In genomic region chr6:75201901-75202672, GRCh38 we compare ENCODE assay signal across 11 cellular contexts. TPM values are rescaled to one million over a fixed set of nuclear protein-coding genes. Genes with fewer than 3 reads are reported as not detected.
DNase-seq lines count a peak whose midpoint lies in the region; ATAC-seq, FAIRE-seq and TF ChIP-seq lines count a peak whose summit lies in the region.
"Had no signal": no experiment of that assay in that cellular context is flagged by ENCODE, and none has a peak within 500 bp of the region (broad histone marks: within the 10 kb centered on the region; RNA-seq: fewer than 3 reads in every experiment).

No MANE protein-coding gene starts in this region.

- no peaks in the 10 kb centered on the region for H3K27me3 ChIP-seq in ascending aorta
- no peaks in the 10 kb centered on the region for H3K27me3 ChIP-seq in keratinocyte (ENCODE audit: control insufficient read depth, extremely low read depth, insufficient read depth, low read length)
- H3K27me3 ChIP-seq in thoracic aorta (replicated peaks; ENCODE audit: insufficient read depth) = no peaks in the 10 kb centered on the region

- intact Hi-C loops in ascending aorta (cut with DNase I) = loop anchor here (5.0 to 10.0 kb wide), 5 partner anchors 85 to 1677 kb away; partner anchors contain the start of genes EEF1A1 and SLC17A5

- H3K27ac Mint-ChIP-seq in T-helper 1 cell treated with Interleukin-12 subunit alpha and Interleukin-12 subunit beta and Interleukin-4 antibody, amounts not matched to agents 30 μg/mL and 1 μg/mL, for 36 hours = no peak overlapping the region
- H3K27ac Mint-ChIP-seq: CD8-positive, alpha-beta T cell had no signal

- H3K4me3 ChIP-seq in ascending aorta (peak overlapping the region; percentile 45 to 61), keratinocyte (ENCODE audit: control insufficient read depth in 2 of 3, extremely low read depth in 1 of 3, insufficient read depth in 2 of 3, low read depth in 1 of 3, low read length in 3 of 3) (peak overlapping the region; percentile 14 to 29 (median 28)), thoracic aorta (peak overlapping the region; percentile 71)

- ATAC-seq in thoracic aorta (ENCODE audit: insufficient number of reproducible peaks, low FRiP score, low read depth) (no peak), HG02973 (IDR thresholded peaks at IDR 0.05; ENCODE audit: unreplicated experiment) (no peak), HG03460 (IDR thresholded peaks at IDR 0.05; ENCODE audit: unreplicated experiment) (no peak), HG03520 (IDR thresholded peaks at IDR 0.05; ENCODE audit: unreplicated experiment) (no peak)
- ATAC-seq: CD8-positive, alpha-beta T cell had no signal

- no peak overlapping the region for H2AFZ ChIP-seq in keratinocyte (ENCODE audit: control insufficient read depth, low read length)

- no peaks in the 10 kb centered on the region for H4K20me1 ChIP-seq in keratinocyte (ENCODE audit: control insufficient read depth, extremely low read depth, insufficient read depth, low read length)

- peak overlapping the region; percentile 28 for H3K4me3 Mint-ChIP-seq in T-helper 1 cell treated with Interleukin-12 subunit alpha and Interleukin-12 subunit beta and Interleukin-4 antibody, amounts not matched to agents 30 μg/mL and 1 μg/mL, for 36 hours
- H3K4me3 Mint-ChIP-seq: CD8-positive, alpha-beta T cell had no signal

- peak overlapping the region; percentile 98 for H3K9ac ChIP-seq in keratinocyte (ENCODE audit: control insufficient read depth, extremely low read depth, insufficient read depth, low read length)

- DNase-seq in T-helper 1 cell (no peak), ascending aorta (ENCODE audit: low spot score in 2 of 2) (peak in 1 of 2 donors; percentile 79), keratinocyte (ENCODE audit: low read depth, low spot score) (no peak), thoracic aorta (ENCODE audit: low spot score) (no peak)
- DNase-seq: NCI-H2227 treated with DMSO at 0.1 percent for 48 hours had no signal

- H3K36me3 Mint-ChIP-seq in T-helper 1 cell treated with Interleukin-12 subunit alpha and Interleukin-12 subunit beta and Interleukin-4 antibody, amounts not matched to agents 30 μg/mL and 1 μg/mL, for 36 hours (ENCODE audit: low read depth) = peaks cover 6% of the 10 kb centered on the region
- H3K36me3 Mint-ChIP-seq: CD8-positive, alpha-beta T cell had no signal

- no peaks in the 10 kb centered on the region for H3K9me1 ChIP-seq in keratinocyte (ENCODE audit: control insufficient read depth, extremely low read depth, insufficient read depth, low read length)

- H3K4me1 ChIP-seq in ascending aorta = peaks cover 9 to 19% of the 10 kb centered on the region in 2 donors
- peaks cover 28% of the 10 kb centered on the region for H3K4me1 ChIP-seq in keratinocyte (ENCODE audit: control insufficient read depth, extremely low read depth, insufficient read depth, low read length)
- H3K4me1 ChIP-seq in thoracic aorta (ENCODE audit: control insufficient read depth in 1 of 2, low read depth in 2 of 2) = peaks cover 14 to 34% of the 10 kb centered on the region in 2 donors

- peak overlapping the region; percentile 62 to 63 for H3K27ac ChIP-seq in ascending aorta
- H3K27ac ChIP-seq in keratinocyte (ENCODE audit: control insufficient read depth, insufficient read depth, low read length) = peak overlapping the region; percentile 55
- H3K27ac ChIP-seq in thoracic aorta = peak overlapping the region; percentile 52 to 67

- dilution Hi-C loops in keratinocyte (cut with MboI; ENCODE audit: extremely low pct_ligation_motif_present, low sequenced_read_pairs) = no loop called here

- no peak for FAIRE-seq in keratinocyte (lab: Jason Lieb, UNC)
- FAIRE-seq: frontal cortex had no signal

- H3K36me3 ChIP-seq in ascending aorta = no peaks in the 10 kb centered on the region
- H3K36me3 ChIP-seq in keratinocyte (ENCODE audit: control insufficient read depth in 2 of 2, extremely low read depth in 1 of 2, insufficient read depth in 2 of 2, low read length in 2 of 2) = peaks cover 3 to 8% of the 10 kb centered on the region in 2 experiments
- H3K36me3 ChIP-seq in thoracic aorta = no peaks in the 10 kb centered on the region

- H3K27me3 Mint-ChIP-seq in T-helper 1 cell treated with Interleukin-12 subunit alpha and Interleukin-12 subunit beta and Interleukin-4 antibody, amounts not matched to agents 30 μg/mL and 1 μg/mL, for 36 hours (ENCODE audit: low read depth) = peaks cover 74% of the 10 kb centered on the region

- H3K4me1 Mint-ChIP-seq in T-helper 1 cell treated with Interleukin-12 subunit alpha and Interleukin-12 subunit beta and Interleukin-4 antibody, amounts not matched to agents 30 μg/mL and 1 μg/mL, for 36 hours (ENCODE audit: low read depth) = peaks cover 34% of the 10 kb centered on the region

- no peaks in the 10 kb centered on the region for H3K9me3 ChIP-seq in ascending aorta
- no peaks in the 10 kb centered on the region for H3K9me3 ChIP-seq in keratinocyte (ENCODE audit: control insufficient read depth, low read depth, low read length)
- H3K9me3 ChIP-seq in thoracic aorta = no peaks in the 10 kb centered on the region

- H3K9me3 Mint-ChIP-seq in T-helper 1 cell treated with Interleukin-12 subunit alpha and Interleukin-12 subunit beta and Interleukin-4 antibody, amounts not matched to agents 30 μg/mL and 1 μg/mL, for 36 hours = no peaks in the 10 kb centered on the region
- H3K9me3 Mint-ChIP-seq: CD8-positive, alpha-beta T cell had no signal

- peaks cover 73% of the 10 kb centered on the region for H3K79me2 ChIP-seq in keratinocyte (ENCODE audit: control insufficient read depth, insufficient read depth, low read length)

- TF ChIP-seq CTCF in ascending aorta (IDR thresholded peaks at IDR 0.05) = no peak
- no peak for TF ChIP-seq CTCF in keratinocyte (optimal IDR thresholded peaks at IDR 0.05 in 1 of 3, IDR thresholded peaks at IDR 0.05 in 1 of 3, conservative IDR thresholded peaks at IDR 0.05 in 1 of 3; ENCODE audit: extremely low read depth in 1 of 3, insufficient read depth in 2 of 3, low read length in 3 of 3)
- no peak for TF ChIP-seq CTCF in thoracic aorta (IDR thresholded peaks at IDR 0.05)

- peak overlapping the region; percentile 88 for H3K4me2 ChIP-seq in keratinocyte (ENCODE audit: control insufficient read depth, extremely low read depth, insufficient read depth, low read depth, low read length)

RNA-seq across cellular contexts. Expression of gene COL12A1, which starts 3.8 kb away (rescaled TPM):
- total RNA-seq in ascending aorta (140 TPM), thoracic aorta (100 to 1,000 TPM in 1 of 2 donors, 10 to 100 TPM in 1; 92.3 to 131 TPM)
- polyA plus RNA-seq in keratinocyte = 82.3 to 152 TPM (median 96.9 TPM) in 3 replicates
- 7.1 TPM for polyA plus RNA-seq in keratinocyte (2011; ENCODE audit: low read depth)
- 15.0 and 22.4 TPM in 2 replicates for polyA plus RNA-seq in keratinocyte (2011; cell fraction: cytosol; rRNA removed)
- 195 and 205 TPM in 2 replicates for polyA plus RNA-seq in keratinocyte (2011; cell fraction: nucleus; rRNA removed)
- 3.6 and 129 TPM in 2 replicates for polyA plus RNA-seq in keratinocyte (2012; ENCODE audit: low replicate concordance)
- polyA minus RNA-seq in keratinocyte = 274 to 427 TPM (median 290 TPM) in 3 replicates
- polyA minus RNA-seq in keratinocyte (2011; cell fraction: cytosol; rRNA and poly(A)+ RNA removed) = 51.0 TPM
- 365 and 633 TPM in 2 replicates for polyA minus RNA-seq in keratinocyte (2011; cell fraction: nucleus; rRNA and poly(A)+ RNA removed)
- total RNA-seq: CD8-positive, alpha-beta T cell had no signal

RNA-seq across cellular contexts. Expression of gene COX7A2, which starts 41.5 kb away (rescaled TPM):
- 360 TPM for total RNA-seq in ascending aorta
- polyA plus RNA-seq in keratinocyte = 160 to 489 TPM (median 474 TPM) in 3 replicates
- 441 TPM for polyA plus RNA-seq in keratinocyte (2011; ENCODE audit: low read depth)
- polyA plus RNA-seq in keratinocyte (2011; cell fraction: cytosol; rRNA removed) = 152 and 383 TPM in 2 replicates
- polyA plus RNA-seq in keratinocyte (2011; cell fraction: nucleus; rRNA removed) = 97.3 and 102 TPM in 2 replicates
- 399 and 440 TPM in 2 replicates for polyA plus RNA-seq in keratinocyte (2012; ENCODE audit: low replicate concordance)
- 31.6 to 65.8 TPM (median 56.6 TPM) in 3 replicates for polyA minus RNA-seq in keratinocyte
- 76.7 TPM for polyA minus RNA-seq in keratinocyte (2011; cell fraction: cytosol; rRNA and poly(A)+ RNA removed)
- polyA minus RNA-seq in keratinocyte (2011; cell fraction: nucleus; rRNA and poly(A)+ RNA removed) = 8.4 and 14.3 TPM in 2 replicates
- total RNA-seq in thoracic aorta = 100 to 1,000 TPM; 101 to 643 TPM
